In the genomic region with DNA sequence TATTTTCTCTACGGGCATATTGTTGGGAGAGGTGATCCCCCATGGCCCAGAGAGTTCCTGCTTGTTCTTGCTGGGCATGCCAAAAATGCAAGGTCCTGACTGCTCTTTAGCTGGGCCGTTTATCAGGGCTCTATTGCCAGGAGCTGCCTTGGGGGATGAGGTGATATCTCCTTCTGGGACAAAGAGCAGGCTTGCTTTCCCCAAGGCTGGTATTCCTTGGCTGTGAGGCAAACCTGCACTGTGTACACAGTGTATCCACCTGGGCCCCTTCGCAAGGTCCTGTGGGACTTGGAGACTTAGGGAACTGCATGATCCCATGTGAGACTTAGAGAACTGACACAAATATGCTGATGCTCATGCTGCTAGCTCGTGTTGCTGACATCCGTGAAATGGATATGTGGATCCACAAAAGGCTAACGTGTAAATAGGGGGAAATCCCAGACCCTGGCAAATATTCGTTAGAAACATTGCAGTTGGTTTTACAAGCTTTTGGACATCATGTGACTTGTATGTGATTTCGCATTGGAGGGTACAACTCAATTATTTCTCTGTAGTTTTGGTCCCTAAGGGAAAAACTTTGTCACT, we compare ENCODE assay signal across 1 cellular context.
TF ChIP-seq lines count a peak whose summit lies in the region.

No MANE protein-coding gene starts in this region.

TF ChIP-seq in H1, 55 proteins besides CTCF, POLR2A, EP300 and RAD21:
- no peak for TF ChIP-seq SUZ12 (IDR thresholded peaks at IDR 0.05; ENCODE audit: low read length)
- TF ChIP-seq KDM1A (IDR thresholded peaks at IDR 0.05; ENCODE audit: borderline replicate concordance, low read length): no peak
- no peak for TF ChIP-seq ATF2 (IDR thresholded peaks at IDR 0.05; ENCODE audit: low read length)
- TF ChIP-seq ZNF274 (IDR thresholded peaks at IDR 0.05; ENCODE audit: borderline replicate concordance, extremely low read depth, low read length): no peak
- no peak for TF ChIP-seq CBX8 (IDR thresholded peaks at IDR 0.05; ENCODE audit: borderline replicate concordance, low read depth, low read length)
TF ChIP-seq in H1: peak in this region for 0.
